ENCODE assay signal across 25 cellular contexts in genomic region chr2:222756362-222756831, GRCh38.
DNase-seq lines count a peak whose midpoint lies in the region; ATAC-seq, FAIRE-seq and TF ChIP-seq lines count a peak whose summit lies in the region.
"Had no signal": no experiment of that assay in that cellular context is flagged by ENCODE, and none has a peak within 500 bp of the region (broad histone marks: within the 10 kb centered on the region; RNA-seq: fewer than 3 reads in every experiment).

No MANE protein-coding gene starts in this region.

- no peak overlapping the region for H3K4me3 Mint-ChIP-seq in CD4-positive, alpha-beta T cell
- H3K4me3 Mint-ChIP-seq: activated naive CD8-positive, alpha-beta T cell; endodermal cell had no signal

- POLR2A ChIA-PET in HepG2 (lab: Yijun Ruan, JAX), result interaction anchor here (1.0 kb wide), 1 partner anchor 47 kb away, joined by 3 read pairs; no protein-coding TSS in a partner anchor
- POLR2A ChIA-PET in CD4-positive, alpha-beta T cell (lab: Charles Lee), result no interaction called here

- CTCF ChIA-PET in HepG2 (lab: Yijun Ruan, JAX; ENCODE audit: low intra/inter-chr PET ratio, low total read pairs), result no interaction called here
- CTCF ChIA-PET in CD4-positive, alpha-beta T cell (lab: Charles Lee), result no interaction called here

- in situ Hi-C loops in HepG2 (cut with HindIII; ENCODE audit: extremely low pct_ligation_motif_present, low pct_unique_long_range_greater_than_20kb), result no loop called here

- peaks cover 71% of the 10 kb centered on the region for H3K4me1 ChIP-seq in HepG2 (ENCODE audit: insufficient read depth, low read length)
- H3K4me1 ChIP-seq in right lobe of liver, result peaks cover 0 to 14% (median 7%) of the 10 kb centered on the region in 4 donors
- peaks cover 52% of the 10 kb centered on the region for H3K4me1 ChIP-seq in SJCRH30
- H3K4me1 ChIP-seq: colonic mucosa had no signal

- H3K27ac Mint-ChIP-seq in CD4-positive, alpha-beta T cell, result no peak overlapping the region
- H3K27ac Mint-ChIP-seq: activated naive CD8-positive, alpha-beta T cell; endodermal cell had no signal

- peak overlapping the region; percentile 4; the same call in 1 of the 2 replicates for H3K9ac ChIP-seq in HepG2 (ENCODE audit: insufficient read depth, low read depth, low read length)
- H3K9ac ChIP-seq: BLaER1 treated with 17β-estradiol and CSF1 and Interleukin-3, amounts not matched to agents 10 nM and 100 nM had no signal

- no peak for TF ChIP-seq RAD21 in HepG2 (CRISPR knock-in tag; IDR thresholded peaks at IDR 0.05)

- H3K9me3 ChIP-seq in HepG2 (ENCODE audit: low read length), result no peaks in the 10 kb centered on the region
- no peaks in the 10 kb centered on the region for H3K9me3 ChIP-seq in right lobe of liver
- H3K9me3 ChIP-seq in SJCRH30 (replicated peaks), result no peaks in the 10 kb centered on the region
- H3K9me3 ChIP-seq in CD4-positive, alpha-beta T cell (ENCODE audit: control insufficient read depth, low read length), result no peaks in the 10 kb centered on the region
- H3K9me3 ChIP-seq: colonic mucosa, left ventricle myocardium inferior, neutrophil had no signal

- H3K4me1 Mint-ChIP-seq in CD4-positive, alpha-beta T cell (ENCODE audit: low read depth), result no peaks in the 10 kb centered on the region

- TF ChIP-seq EP300 in HepG2 (IDR thresholded peaks at IDR 0.05; ENCODE audit: low read depth in 2 of 2, low read length in 2 of 2) (no peak), HepG2 (CRISPR knock-in tag; IDR thresholded peaks at IDR 0.05; ENCODE audit: borderline replicate concordance) (no peak)

- no peaks in the 10 kb centered on the region for H3K27me3 Mint-ChIP-seq in CD4-positive, alpha-beta T cell
- H3K27me3 Mint-ChIP-seq: activated naive CD8-positive, alpha-beta T cell had no signal

- no peaks in the 10 kb centered on the region for H4K20me1 ChIP-seq in HepG2 (ENCODE audit: insufficient read depth, low read length)
- H4K20me1 ChIP-seq: BLaER1 treated with 17β-estradiol and CSF1 and Interleukin-3, amounts not matched to agents 10 nM and 100 nM had no signal

- intact Hi-C loops in HepG2 (cut with micrococcal nuclease; ENCODE audit: unreplicated experiment), result no loop called here
- intact Hi-C loops in right lobe of liver (cut with DNase I), result no loop called here
- intact Hi-C loops in CD4-positive, alpha-beta T cell (cut with DNase I, micrococcal nuclease), result no loop called here

- TF ChIP-seq CTCF in HepG2 (CRISPR knock-in tag; IDR thresholded peaks at IDR 0.05), result no peak
- no peak for TF ChIP-seq CTCF in right lobe of liver (IDR thresholded peaks at IDR 0.05)
- no peak for TF ChIP-seq CTCF in CD4-positive, alpha-beta T cell (IDR thresholded peaks at IDR 0.05)

- H3K9me3 Mint-ChIP-seq in CD4-positive, alpha-beta T cell, result no peaks in the 10 kb centered on the region
- H3K9me3 Mint-ChIP-seq: endodermal cell had no signal

- H3K36me3 ChIP-seq in HepG2 (replicated peaks in 1 of 2; ENCODE audit: control insufficient read depth in 1 of 2, insufficient read depth in 2 of 2, low read length in 2 of 2), result no peaks in the 10 kb centered on the region
- H3K36me3 ChIP-seq in right lobe of liver, result no peaks in the 10 kb centered on the region
- H3K36me3 ChIP-seq in SJCRH30, result no peaks in the 10 kb centered on the region
- H3K36me3 ChIP-seq: BLaER1 treated with 17β-estradiol and CSF1 and Interleukin-3, amounts not matched to agents 10 nM and 100 nM; colonic mucosa; left ventricle myocardium inferior; neutrophil had no signal

- H3K4me3 ChIP-seq in HepG2 (replicated peaks in 1 of 3; ENCODE audit: insufficient read depth in 1 of 3, low read depth in 2 of 3, low read length in 3 of 3), result peak overlapping the region in 1 of 3 experiments; percentile 27; a peak in 2 of 6 replicates
- H3K4me3 ChIP-seq in right lobe of liver, result no peak overlapping the region
- H3K4me3 ChIP-seq in SJCRH30, result no peak overlapping the region
- H3K4me3 ChIP-seq: BLaER1 treated with 17β-estradiol and CSF1 and Interleukin-3, amounts not matched to agents 10 nM and 100 nM; colonic mucosa; left ventricle myocardium inferior had no signal

- ATAC-seq in HepG2, result peak; percentile 82
- ATAC-seq in right lobe of liver, result no peak
- ATAC-seq in GM18502 (IDR thresholded peaks at IDR 0.05; ENCODE audit: poor library complexity, unreplicated experiment), result no peak
- ATAC-seq in CD4-positive, alpha-beta T cell (ENCODE audit: poor library complexity), result no peak

- no peaks in the 10 kb centered on the region for H3K79me2 ChIP-seq in HepG2 (ENCODE audit: insufficient read depth, low read length)

- DNase-seq in HepG2 (ENCODE audit: low spot score), result peak; percentile 35
- no peak for DNase-seq in right lobe of liver
- DNase-seq in SJCRH30, result peak; percentile 30 to 55
- peak; percentile 39 for DNase-seq in kidney tubule cell (ENCODE audit: low spot score)
- peak; percentile 18 for DNase-seq in urothelium cell line (ENCODE audit: low spot score)
- no peak for DNase-seq in CD4-positive, alpha-beta T cell
- no peak for DNase-seq in activated effector memory CD4-positive, alpha-beta T cell treated with anti-CD3 and anti-CD28 coated beads, Interleukin-2, amount 50 U/mL, for 16 hours
- DNase-seq: activated CD4-positive, CD25-positive, alpha-beta regulatory T cell treated with anti-CD3 and anti-CD28 coated beads, Interleukin-2, amount 50 U/mL, for 72 hours; colonic mucosa; endodermal cell; head of caudate nucleus; Karpas-422; left ventricle myocardium inferior; NCI-H1092 treated with DMSO at 0.1 percent for 48 hours; NCI-H2081; NCI-H510A; retina; SHP77; stimulated activated CD4-positive, alpha-beta T cell treated with anti-CD3 and anti-CD28 coated beads, Interleukin-15, amount 100 ng/mL, for 24 hours had no signal

- TF ChIP-seq POLR2A in HepG2 (IDR thresholded peaks at IDR 0.05; ENCODE audit: insufficient read depth in 1 of 2, low read depth in 2 of 2, low read length in 2 of 2) (no peak), right lobe of liver (IDR thresholded peaks at IDR 0.05) (no peak)

- peak overlapping the region; percentile 88 for H2AFZ ChIP-seq in HepG2 (ENCODE audit: low read length)

- H3K27ac ChIP-seq in HepG2 (ENCODE audit: extremely low read length, insufficient read depth, low read length), result peak overlapping the region; percentile 5
- H3K27ac ChIP-seq in right lobe of liver, result no peak overlapping the region
- H3K27ac ChIP-seq in SJCRH30, result peak overlapping the region; percentile 71
- no peak overlapping the region for H3K27ac ChIP-seq in CD4-positive, alpha-beta T cell (ENCODE audit: low read depth, low read length)
- H3K27ac ChIP-seq: BLaER1 treated with 17β-estradiol and CSF1 and Interleukin-3, amounts not matched to agents 10 nM and 100 nM; colonic mucosa; left ventricle myocardium inferior; neutrophil had no signal

- no peaks in the 10 kb centered on the region for H3K36me3 Mint-ChIP-seq in CD4-positive, alpha-beta T cell (ENCODE audit: low read depth)
- H3K36me3 Mint-ChIP-seq: activated naive CD8-positive, alpha-beta T cell had no signal

- whole genome bisulfite sequencing in HepG2 (ENCODE audit: low lambda C conversion rate), result 33% methylated on average over 3 of the region's 3 CpGs
- 73% methylated on average over 3 of the region's 3 CpGs for WGBS in right lobe of liver (ENCODE audit: insufficient coverage, low coverage, low lambda C conversion rate, missing lambda C conversion rate)

- H3K27me3 ChIP-seq in HepG2 (ENCODE audit: control insufficient read depth in 1 of 2, insufficient read depth in 2 of 2, low read length in 2 of 2), result no peaks in the 10 kb centered on the region
- no peaks in the 10 kb centered on the region for H3K27me3 ChIP-seq in right lobe of liver
- no peaks in the 10 kb centered on the region for H3K27me3 ChIP-seq in SJCRH30
- H3K27me3 ChIP-seq in CD4-positive, alpha-beta T cell (ENCODE audit: control insufficient read depth, insufficient read depth, low read length), result no peaks in the 10 kb centered on the region
- H3K27me3 ChIP-seq: BLaER1 treated with 17β-estradiol and CSF1 and Interleukin-3, amounts not matched to agents 10 nM and 100 nM; colonic mucosa; neutrophil had no signal

- no TSS peak for BruUV-seq in HepG2 (replicated peaks; lab: Mats Ljungman, UMichigan)

- FAIRE-seq in HepG2 (lab: Jason Lieb, UNC), result no peak
- no peak for FAIRE-seq in urothelium cell line (lab: Jason Lieb, UNC)
- FAIRE-seq: A204.1, D721Med had no signal

- H3K4me2 ChIP-seq in HepG2 (ENCODE audit: low read depth, low read length), result peak overlapping the region; percentile 66
- H3K4me2 ChIP-seq: BLaER1 treated with 17β-estradiol and CSF1 and Interleukin-3, amounts not matched to agents 10 nM and 100 nM had no signal

TF ChIP-seq in HepG2, 621 proteins besides CTCF, POLR2A, EP300 and RAD21 (continues in another document):
- TF ChIP-seq BCL3 (CRISPR knock-in tag; IDR thresholded peaks at IDR 0.05) (peak; percentile 32; the same call in 1 of the 2 replicates), ZMYM4 (CRISPR knock-in tag; IDR thresholded peaks at IDR 0.05) (peak; percentile 62; the same call in 1 of the 2 replicates), ZBTB3 (CRISPR knock-in tag; IDR thresholded peaks at IDR 0.05; ENCODE audit: borderline replicate concordance, low read depth) (peak; percentile 75; the same call in 1 of the 2 replicates), ZNF317 (CRISPR knock-in tag; IDR thresholded peaks at IDR 0.05) (no peak), ETV5 (CRISPR knock-in tag; IDR thresholded peaks at IDR 0.05; ENCODE audit: borderline replicate concordance) (peak; percentile 61; the same call in 1 of the 2 replicates), TARDBP (CRISPR knock-in tag; IDR thresholded peaks at IDR 0.05) (peak; percentile 29; the same call in 1 of the 2 replicates), NPAS2 (CRISPR knock-in tag; IDR thresholded peaks at IDR 0.05; ENCODE audit: borderline replicate concordance) (no peak), POLR2G (IDR thresholded peaks at IDR 0.05; ENCODE audit: low read depth, low read length) (no peak), ZNF713 (CRISPR knock-in tag; IDR thresholded peaks at IDR 0.05) (no peak), ZFP90 (CRISPR knock-in tag; IDR thresholded peaks at IDR 0.05; ENCODE audit: borderline replicate concordance) (0 out of 2 replicates have a peak, but pooled peaks have one; percentile 44), GTF3A (CRISPR knock-in tag; conservative IDR thresholded peaks at IDR 0.05) (0 out of 2 replicates have a peak, but pooled peaks have one; percentile 62), RORA (CRISPR knock-in tag; IDR thresholded peaks at IDR 0.05) (no peak), TCF12 (IDR thresholded peaks at IDR 0.05) (no peak), TCF12 (CRISPR knock-in tag; IDR thresholded peaks at IDR 0.05) (no peak), ELF3 (CRISPR knock-in tag; IDR thresholded peaks at IDR 0.05) (peak; percentile 90)

Comparison
In these comparisons a context has a peak if more than half of its experiments do, and no peak if none do; other contexts are left out.
1. DNase-seq: peak in HepG2 (single experiment), SJCRH30 (2 of 2), kidney tubule cell (single experiment) and urothelium cell line (single experiment); none in right lobe of liver (0 of 3), CD4-positive, alpha-beta T cell (0 of 10) and activated effector memory CD4-positive, alpha-beta T cell treated with anti-CD3 and anti-CD28 coated beads, Interleukin-2, amount 50 U/mL, for 16 hours (single experiment).
2. H3K27ac ChIP-seq: peak in HepG2 (single experiment) and SJCRH30 (single experiment); none in right lobe of liver (0 of 3) and CD4-positive, alpha-beta T cell (single experiment).